19 cellular contexts compared by ENCODE assay signal in the genomic region with DNA sequence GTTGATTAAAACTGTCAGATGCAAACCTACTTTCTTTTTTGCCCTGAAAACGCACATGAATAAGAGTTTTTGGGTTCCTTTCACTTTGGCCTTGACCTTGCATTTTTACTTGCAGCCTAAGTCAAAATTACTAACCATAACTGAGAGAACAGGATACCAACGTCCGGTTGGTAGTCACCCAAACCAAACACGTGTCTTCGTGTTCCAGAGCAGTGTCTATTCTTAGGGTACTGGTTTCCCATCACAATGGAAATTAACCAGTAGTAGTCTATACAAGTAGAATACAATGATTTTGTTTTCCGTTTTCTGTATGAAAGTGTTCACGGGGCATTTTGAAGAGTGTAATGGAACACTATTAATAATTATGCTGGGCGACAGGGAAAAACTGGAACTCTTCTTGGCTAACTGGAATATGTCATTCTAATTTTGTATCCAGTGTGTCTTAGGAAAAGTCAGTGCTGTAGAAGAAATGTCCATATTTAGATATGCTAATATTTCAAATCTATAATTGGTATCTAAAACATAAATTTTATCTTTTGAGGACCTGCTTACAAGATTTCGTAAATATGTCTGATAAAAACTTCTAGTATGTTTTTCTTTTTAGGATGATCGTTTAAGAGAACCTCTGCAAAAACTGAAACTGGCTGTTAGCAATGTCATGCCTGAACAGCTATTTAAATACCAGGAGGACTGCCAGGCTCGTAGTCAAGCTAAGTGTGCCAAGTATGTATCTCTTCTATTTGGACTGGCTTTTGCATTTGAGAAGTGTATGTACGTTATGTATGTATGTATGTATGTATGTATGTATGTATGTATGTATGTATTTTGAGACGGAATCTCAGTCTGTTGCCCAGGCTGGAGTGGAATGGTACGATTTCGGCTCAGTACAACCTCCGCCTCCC. TPM values are rescaled to one million over a fixed set of nuclear protein-coding genes. Genes with fewer than 3 reads are reported as not detected.
DNase-seq lines count a peak whose midpoint lies in the region; ATAC-seq and TF ChIP-seq lines count a peak whose summit lies in the region.
"Had no signal": no experiment of that assay in that cellular context is flagged by ENCODE, and none has a peak within 500 bp of the region (broad histone marks: within the 10 kb centered on the region; RNA-seq: fewer than 3 reads in every experiment).

No MANE protein-coding gene starts in this region.

- WGBS in right cardiac atrium, result 73% methylated on average over 16 of the region's 16 CpGs
- WGBS in sigmoid colon, 2 donors, result 91 to 93% methylated on average over 16 of the region's 16 CpGs
- WGBS in aorta, 2 donors, result 13 to 17% methylated on average over 16 of the region's 16 CpGs
- 82 to 90% (median 86%) methylated on average over 16 of the region's 16 CpGs for WGBS in adrenal gland, 4 donors

- DNase-seq in Right ventricle myocardium superior (no peak), right cardiac atrium (no peak), sigmoid colon (no peak), aorta (peak in 1 of 2 donors; percentile 61), KG1 (lab: John Stamatoyannopoulos, UW) (no peak), T-helper 9 cell (no peak), adrenal gland (no peak)
- DNase-seq: AML-193, DMS79, HCEC 1CT, KBM-7, MV-4-11, NCI-H1417, NCI-H187 treated with DMSO at 0.1 percent for 48 hours, NCI-H226, NCI-H524 treated with DMSO at 0.1 percent for 48 hours, SIG-M5 had no signal

- peaks cover 22 to 89% (median 31%) of the 10 kb centered on the region in 4 donors for H3K36me3 ChIP-seq in sigmoid colon
- peaks cover 0 to 3% of the 10 kb centered on the region in 2 donors for H3K36me3 ChIP-seq in aorta (ENCODE audit: control insufficient read depth in 1 of 2, insufficient read depth in 2 of 2, low read length in 1 of 2)
- peaks cover 0 to 73% of the 10 kb centered on the region in 2 donors for H3K36me3 ChIP-seq in adrenal gland (replicated peaks in 1 of 2)

- H3K4me1 ChIP-seq in right cardiac atrium (ENCODE audit: control insufficient read depth, insufficient read depth, low read length) (no peaks in the 10 kb centered on the region), sigmoid colon (peaks cover 0 to 4% (median 0%) of the 10 kb centered on the region in 4 donors), aorta (ENCODE audit: control insufficient read depth in 1 of 2, insufficient read depth in 2 of 2, low read length in 2 of 2) (peaks cover 0 to 1% of the 10 kb centered on the region in 2 donors), adrenal gland (replicated peaks in 1 of 2) (peaks cover 0 to 5% of the 10 kb centered on the region in 2 donors)

- H3K27me3 ChIP-seq in right cardiac atrium (ENCODE audit: control insufficient read depth, insufficient read depth) (no peaks in the 10 kb centered on the region), sigmoid colon (no peaks in the 10 kb centered on the region), aorta (ENCODE audit: control insufficient read depth in 1 of 2, insufficient read depth in 2 of 2, low read length in 1 of 2) (no peaks in the 10 kb centered on the region), adrenal gland (no peaks in the 10 kb centered on the region)

- TF ChIP-seq CTCF in sigmoid colon (IDR thresholded peaks at IDR 0.05), result no peak
- no peak for TF ChIP-seq CTCF in adrenal gland (IDR thresholded peaks at IDR 0.05)

- ATAC-seq in Right ventricle myocardium superior (ENCODE audit: poor library complexity), result peak; percentile 88
- peak; percentile 61 to 73 for ATAC-seq in right cardiac atrium
- ATAC-seq in aorta (ENCODE audit: low FRiP score), result no peak
- ATAC-seq: SK-N-SH treated with all-trans-retinoic acid at 6 μM for 48 hours had no signal

- intact Hi-C loops in Right ventricle myocardium superior (cut with DNase I) (no loop called here), right cardiac atrium (cut with DNase I) (no loop called here), sigmoid colon (cut with DNase I) (no loop called here), aorta (cut with DNase I) (no loop called here), adrenal gland (cut with DNase I) (no loop called here)

- TF ChIP-seq POLR2A in sigmoid colon (IDR thresholded peaks at IDR 0.05) (no peak), adrenal gland (IDR thresholded peaks at IDR 0.05) (no peak)

- no peak for TF ChIP-seq EP300 in sigmoid colon (IDR thresholded peaks at IDR 0.05)

- H3K27ac ChIP-seq in right cardiac atrium (ENCODE audit: low read length) (peak overlapping the region; percentile 45), sigmoid colon (peak overlapping the region; percentile 24 to 62 (median 34)), aorta (ENCODE audit: low read depth in 1 of 2, low read length in 2 of 2) (peak overlapping the region; percentile 48 to 97), adrenal gland (no peak overlapping the region)
- H3K27ac ChIP-seq: C4-2B had no signal

- no peak overlapping the region for H3K4me3 ChIP-seq in right cardiac atrium (ENCODE audit: low read length)
- H3K4me3 ChIP-seq in sigmoid colon, result peak overlapping the region in 1 of 4 donors; percentile 21
- H3K4me3 ChIP-seq in aorta (ENCODE audit: low read length in 2 of 2), result peak overlapping the region; percentile 40 to 54
- no peak overlapping the region for H3K4me3 ChIP-seq in adrenal gland

- no peaks in the 10 kb centered on the region for H3K9me3 ChIP-seq in right cardiac atrium (ENCODE audit: control insufficient read depth, low read length)
- no peaks in the 10 kb centered on the region for H3K9me3 ChIP-seq in sigmoid colon
- no peaks in the 10 kb centered on the region for H3K9me3 ChIP-seq in aorta (ENCODE audit: control insufficient read depth, low read length)
- no peaks in the 10 kb centered on the region for H3K9me3 ChIP-seq in adrenal gland (replicated peaks in 1 of 3)

RNA-seq across cellular contexts. Expression of a gene that starts 40.9 kb away (rescaled TPM):
- total RNA-seq in Right ventricle myocardium superior (11.9 TPM), right cardiac atrium (10 to 100 TPM; 14.1 to 20.2 (median 16.0) TPM), sigmoid colon (10 to 100 TPM; 13.2 to 22.7 (median 14.2) TPM), aorta (10 to 100 TPM; 22.6 to 30.6 TPM), adrenal gland (10 to 100 TPM in 6 of 8 donors, 1 to 10 TPM in 2; 7.1 to 27.5 (median 17.6) TPM)
- polyA plus RNA-seq in right cardiac atrium (3.1 TPM), sigmoid colon (1 to 10 TPM in 2 of 3 donors, under 1 TPM in 1; 0.92 to 3.2 (median 1.2) TPM), aorta (1 to 10 TPM; 2.5 to 3.4 TPM), adrenal gland (10 to 100 TPM in 1 of 3 donors, 1 to 10 TPM in 2; 4.5 to 10.6 (median 6.3) TPM)

Comparison
In these comparisons a context has a peak if more than half of its experiments do, and no peak if none do; other contexts are left out.
1. H3K27ac ChIP-seq: peak in right cardiac atrium (single experiment), sigmoid colon (4 of 4) and aorta (2 of 2); none in adrenal gland (0 of 5).
2. H3K4me3 ChIP-seq: peak in aorta (2 of 2); none in right cardiac atrium (single experiment) and adrenal gland (0 of 4).